ENCODE assay signal across 30 cellular contexts in genomic region chr6:34096193-34096592, GRCh38. TPM values are rescaled to one million over a fixed set of nuclear protein-coding genes. Genes with fewer than 3 reads are reported as not detected.
"Had no signal": no experiment of that assay in that cellular context is flagged by ENCODE, and none has a peak within 500 bp of the region (broad histone marks: within the 10 kb centered on the region; RNA-seq: fewer than 3 reads in every experiment).

No MANE protein-coding gene starts in this region.

- H3K4me1 Mint-ChIP-seq: activated naive CD8-positive, alpha-beta T cell treated with anti-CD3 and anti-CD28 coated beads, Interleukin-2, amount 10 ng/mL, durations not matched to agents 7 days and 5 days; activated T-helper 17 cell treated with anti-CD3 and anti-CD28 coated beads, Interleukin-2, amount 50 U/mL, for 72 hours had no signal

- H3K9ac ChIP-seq: KMS-11 had no signal

- H3K36me3 ChIP-seq: ascending aorta, breast epithelium had no signal

- H3K9me3 ChIP-seq: ascending aorta, breast epithelium had no signal

- H3K4me3 Mint-ChIP-seq: activated CD4-positive, alpha-beta memory T cell treated with anti-CD3 and anti-CD28 coated beads for 36 hours; activated naive CD8-positive, alpha-beta T cell treated with anti-CD3 and anti-CD28 coated beads, Interleukin-2, amount 10 ng/mL, durations not matched to agents 7 days and 5 days; activated T-cell treated with anti-CD3 and anti-CD28 coated beads, Interleukin-2, amount 50 U/mL, for 72 hours; activated T-helper 17 cell treated with anti-CD3 and anti-CD28 coated beads, Interleukin-2, amount 50 U/mL, for 72 hours had no signal

- H3K4me2 ChIP-seq: KMS-11 had no signal

- ATAC-seq: activated T-cell treated with anti-CD3 and anti-CD28 coated beads, Interleukin-2, amount 50 U/mL, for 72 hours; activated T-helper 17 cell treated with anti-CD3 and anti-CD28 coated beads, Interleukin-2, amount 50 U/mL, for 72 hours had no signal

- H3K27me3 ChIP-seq: ascending aorta had no signal

- H3K4me1 ChIP-seq: ascending aorta, breast epithelium had no signal

- H3K27ac ChIP-seq: ascending aorta, breast epithelium, KMS-11, WERI-Rb-1 had no signal

- H3K27ac Mint-ChIP-seq: activated CD4-positive, alpha-beta memory T cell treated with anti-CD3 and anti-CD28 coated beads for 36 hours; activated naive CD8-positive, alpha-beta T cell treated with anti-CD3 and anti-CD28 coated beads, Interleukin-2, amount 10 ng/mL, durations not matched to agents 7 days and 5 days; activated T-cell treated with anti-CD3 and anti-CD28 coated beads, Interleukin-2, amount 50 U/mL, for 72 hours; activated T-helper 17 cell treated with anti-CD3 and anti-CD28 coated beads, Interleukin-2, amount 50 U/mL, for 72 hours had no signal

- H3K9me3 Mint-ChIP-seq: activated CD4-positive, alpha-beta memory T cell treated with anti-CD3 and anti-CD28 coated beads for 36 hours; activated T-cell treated with anti-CD3 and anti-CD28 coated beads, Interleukin-2, amount 50 U/mL, for 72 hours; activated T-helper 17 cell treated with anti-CD3 and anti-CD28 coated beads, Interleukin-2, amount 50 U/mL, for 72 hours had no signal

- DNase-seq: activated CD4-positive, alpha-beta memory T cell treated with anti-CD3 and anti-CD28 coated beads for 36 hours; activated CD4-positive, alpha-beta T cell treated with anti-CD3 and anti-CD28 coated beads, Interleukin-2, amount 50 U/mL, for 1 hour; activated CD8-positive, alpha-beta memory T cell treated with anti-CD3 and anti-CD28 coated beads, Interleukin-2, amount 50 U/mL, for 4 hours; activated effector memory CD4-positive, alpha-beta T cell treated with anti-CD3 and anti-CD28 coated beads, Interleukin-2, amount 50 U/mL, for 16 hours; activated naive CD4-positive, alpha-beta T cell; activated naive CD4-positive, alpha-beta T cell treated with anti-CD3 and anti-CD28 coated beads, Interleukin-2, amount 50 U/mL, for 16 hours; activated naive CD8-positive, alpha-beta T cell treated with anti-CD3 and anti-CD28 coated beads, Interleukin-2, amount 10 ng/mL, durations not matched to agents 7 days and 5 days; activated T-cell treated with anti-CD3 and anti-CD28 coated beads, Interleukin-2, amount 50 U/mL, for 72 hours; amygdala; MM.1S; NCI-H1092 treated with DMSO at 0.1 percent for 48 hours; NCI-H146; NCI-H187; NCI-H2107; NCI-H526; NCI-H748 treated with DMSO at 0.1 percent for 48 hours; NK-92 treated with Interleukin-12 subunit alpha and Interleukin-12 subunit beta, amount 100 ng/mL, for 24 hours; OCI-M1; Right ventricle myocardium superior; SW 1271; T-helper 1 cell; T1000; WERI-Rb-1 had no signal

- H3K36me3 Mint-ChIP-seq: activated CD4-positive, alpha-beta memory T cell treated with anti-CD3 and anti-CD28 coated beads for 36 hours; activated naive CD8-positive, alpha-beta T cell treated with anti-CD3 and anti-CD28 coated beads, Interleukin-2, amount 10 ng/mL, durations not matched to agents 7 days and 5 days had no signal

- H3K4me3 ChIP-seq: ascending aorta, breast epithelium had no signal

RNA-seq across cellular contexts. Expression of gene GRM4, which starts 49.7 kb away (rescaled TPM):
- total RNA-seq: activated T-helper 17 cell treated with anti-CD3 and anti-CD28 coated beads, Interleukin-2, amount 50 U/mL, for 72 hours; ascending aorta; breast epithelium; cardiac septum; LHCN-M2; Right ventricle myocardium superior; T-helper 2 cell treated with Interferon-gamma antibody and Interleukin-4, amounts not matched to agents 100 ng/mL and 5 ng/mL, for 36 hours had no signal
